Comparison of ENCODE assay signal across 8 cellular contexts in the genomic region with DNA sequence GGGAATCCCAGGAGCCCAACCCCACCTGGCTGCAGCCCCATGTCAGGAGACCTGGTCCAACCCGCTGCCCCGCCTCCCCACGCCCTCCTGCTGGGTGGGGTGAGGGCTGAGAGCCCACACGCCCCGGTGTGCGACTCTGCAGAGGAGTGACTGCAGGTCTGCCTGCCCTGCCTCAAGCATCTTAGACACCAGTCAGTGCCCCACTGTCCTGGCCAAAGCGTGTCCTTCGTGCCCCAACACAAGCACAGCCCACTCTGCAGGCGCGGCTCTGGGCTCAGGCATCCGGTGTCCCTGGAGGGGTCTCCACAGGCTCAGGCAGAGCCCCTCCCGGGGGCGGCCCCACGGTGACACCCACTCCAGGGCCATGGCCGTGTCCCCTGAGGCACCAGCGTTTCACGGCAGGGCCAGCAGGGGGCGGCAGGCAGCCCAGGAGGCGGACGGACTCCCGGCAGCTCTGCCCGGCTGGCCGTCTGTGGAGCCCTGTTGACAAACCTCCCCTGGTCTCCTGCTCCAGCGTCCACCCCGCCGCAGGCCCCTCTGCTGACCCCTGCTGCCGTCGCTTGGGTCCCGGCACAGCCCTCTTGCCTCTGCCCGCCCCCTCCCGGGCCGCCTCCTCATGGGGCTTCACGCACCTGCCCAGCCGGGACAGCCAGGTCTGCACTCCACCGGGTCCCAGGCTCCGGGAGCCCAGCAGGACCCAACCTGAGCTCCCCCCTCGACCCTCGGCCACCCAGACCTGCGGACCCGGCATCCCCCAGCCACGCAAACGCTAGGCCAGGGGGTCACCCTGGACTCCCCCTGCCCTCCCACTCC. TPM values are rescaled to one million over a fixed set of nuclear protein-coding genes. Genes with fewer than 3 reads are reported as not detected.
DNase-seq lines count a peak whose midpoint lies in the region; ATAC-seq and TF ChIP-seq lines count a peak whose summit lies in the region.

No MANE protein-coding gene starts in this region.

- TF ChIP-seq POLR2A in heart left ventricle (IDR thresholded peaks at IDR 0.05) = no peak

- H3K27me3 ChIP-seq in SK-N-SH (ENCODE audit: insufficient read depth) (peaks cover 17% of the 10 kb centered on the region; the same call in 1 of the 2 replicates), heart left ventricle (peaks cover 0 to 33% (median 16%) of the 10 kb centered on the region in 9 donors)

- intact Hi-C loops in heart left ventricle (cut with DNase I) = loop anchor here in 3 of 10 donors (10.0 kb wide), 2 partner anchors 104 to 114 kb away; partner anchors contain the start of gene UNKL (in 2 of the 3)

- no peaks in the 10 kb centered on the region for H3K4me1 ChIP-seq in HEK293 (ENCODE audit: control insufficient read depth, insufficient read depth, low read length)
- 0 out of 4 replicates have a peak, but pooled peaks cover 0 to 3% of the 10 kb centered on the region in 2 experiments for H3K4me1 ChIP-seq in SK-N-SH (ENCODE audit: control insufficient read depth in 1 of 2, insufficient read depth in 2 of 2, low read depth in 1 of 2, low read length in 1 of 2)
- H3K4me1 ChIP-seq in heart left ventricle = peaks cover 0 to 19% (median 7%) of the 10 kb centered on the region in 12 donors

- H3K27ac ChIP-seq in HEK293 (ENCODE audit: extremely low read depth, low read depth, low read length) (no peak overlapping the region), SK-N-SH (ENCODE audit: low read depth in 2 of 2, low read length in 1 of 2) (no peak overlapping the region), heart left ventricle (no peak overlapping the region)

- H3K9me2 ChIP-seq in SK-N-SH = no peaks in the 10 kb centered on the region

- H3K9me3 ChIP-seq in HEK293 (ENCODE audit: control insufficient read depth, insufficient read depth, low read depth, low read length) (no peaks in the 10 kb centered on the region), SK-N-SH (no peaks in the 10 kb centered on the region), heart left ventricle (no peaks in the 10 kb centered on the region)

- H3K4me2 ChIP-seq in SK-N-SH = peak overlapping the region; percentile 48; the same call in 1 of the 2 replicates

- H4K20me1 ChIP-seq in SK-N-SH (ENCODE audit: insufficient read depth) = no peaks in the 10 kb centered on the region

- POLR2A ChIA-PET in HEK293 (lab: Yijun Ruan, JAX) = interaction anchor here (1.0 kb wide), 1 partner anchor 8 kb away, joined by 3 read pairs; the partner anchor contains the start of gene UBE2I
- POLR2A ChIA-PET in SK-N-SH (lab: Yijun Ruan, JAX) = no interaction called here

- ATAC-seq in heart left ventricle (peak in 3 of 4 donors; percentile 72 to 80 (median 79)), HG02678 (IDR thresholded peaks at IDR 0.05; ENCODE audit: unreplicated experiment) (no peak)

- CTCF ChIA-PET in HEK293 (lab: Yijun Ruan, JAX) = interaction anchor here (0.5 to 3.3 kb wide), 11 partner anchors 10 to 1065 kb away, joined by 3 to 17 read pairs (median 4); no protein-coding TSS in a partner anchor
- CTCF ChIA-PET in SK-N-SH (lab: Yijun Ruan, JAX) = interaction anchor here (0.6 to 4.1 kb wide), 21 partner anchors 8 to 410 kb away, joined by 3 to 60 read pairs (median 4); partner anchors contain the start of gene UBE2I

- no peak for TF ChIP-seq EP300 in SK-N-SH (IDR thresholded peaks at IDR 0.05; ENCODE audit: borderline replicate concordance in 1 of 2, low read depth in 1 of 2, low read length in 1 of 2)

- 13% methylated on average over 3 of the region's 42 CpGs for WGBS in SK-N-SH (ENCODE audit: low lambda C conversion rate)
- 8 to 16% (median 12%) methylated on average over 21 to 42 of the region's 42 CpGs for WGBS in heart left ventricle, 4 donors

- TF ChIP-seq CTCF in HEK293 (tag by site-specific recombination; IDR thresholded peaks at IDR 0.05) (peak; percentile 88), SK-N-SH (IDR thresholded peaks at IDR 0.05) (peak; percentile 73), heart left ventricle (IDR thresholded peaks at IDR 0.05) (peak; percentile 65 to 92 (median 82))

- peak; percentile 42 for TF ChIP-seq RAD21 in SK-N-SH (IDR thresholded peaks at IDR 0.05; ENCODE audit: low read length)

- no peaks in the 10 kb centered on the region for H3K79me2 ChIP-seq in SK-N-SH (ENCODE audit: insufficient read depth)

- H3K36me3 ChIP-seq in HEK293 (ENCODE audit: control insufficient read depth in 2 of 2, insufficient read depth in 1 of 2, low read length in 2 of 2) (no peaks in the 10 kb centered on the region), SK-N-SH (replicated peaks in 1 of 2; ENCODE audit: control insufficient read depth in 1 of 2, insufficient read depth in 2 of 2, low read length in 1 of 2) (no peaks in the 10 kb centered on the region), heart left ventricle (no peaks in the 10 kb centered on the region)

- H3K9ac ChIP-seq in SK-N-SH = no peak overlapping the region

- peaks cover 7% of the 10 kb centered on the region for H3F3A ChIP-seq in SK-N-SH (replicated peaks; ENCODE audit: insufficient read depth)

- no peak overlapping the region for H2AFZ ChIP-seq in SK-N-SH (ENCODE audit: low read depth)

- no peak overlapping the region for H3K4me3 ChIP-seq in HEK293 (ENCODE audit: low read depth, low read length)
- H3K4me3 ChIP-seq in SK-N-SH (ENCODE audit: low read depth in 2 of 2, low read length in 1 of 2) = peak overlapping the region; percentile 23 to 45; a peak in 2 of 4 replicates
- peak overlapping the region in 4 of 12 donors; percentile 12 to 26 (median 18) for H3K4me3 ChIP-seq in heart left ventricle

- DNase-seq in Ammon's horn (ENCODE audit: low spot score) = peak; percentile 56
- peak; percentile 91 for DNase-seq in SK-N-SH
- DNase-seq in activated naive CD4-positive, alpha-beta T cell treated with anti-CD3 and anti-CD28 coated beads, Interleukin-2, amount 50 U/mL, for 16 hours = peak; percentile 75
- DNase-seq in heart left ventricle = peak; percentile 63 to 88 (median 68)
- DNase-seq in retina = peak; percentile 83
- no peak for DNase-seq in pons (ENCODE audit: low spot score)

TF ChIP-seq in HEK293, 187 proteins besides CTCF, POLR2A, EP300 and RAD21 (continues in another document):
- TF ChIP-seq EGR2 (tag by site-specific recombination; IDR thresholded peaks at IDR 0.05; ENCODE audit: low read depth) = peak; percentile 74
- TF ChIP-seq ZNF423 (tag by site-specific recombination; IDR thresholded peaks at IDR 0.05) = peak; percentile 82; the same call in 1 of the 2 replicates
- no peak for TF ChIP-seq TCF7L2 (IDR thresholded peaks at IDR 0.05; ENCODE audit: borderline replicate concordance, low read depth, low read length)
- peak; percentile 44; the same call in 1 of the 2 replicates for TF ChIP-seq ZSCAN30 (tag by site-specific recombination; IDR thresholded peaks at IDR 0.05)
- peak; percentile 86 for TF ChIP-seq ZFHX2 (tag by site-specific recombination; conservative IDR thresholded peaks at IDR 0.05)
- TF ChIP-seq GLIS1 (tag by site-specific recombination; IDR thresholded peaks at IDR 0.05) = peak; percentile 45
- TF ChIP-seq GLIS2 (tag by site-specific recombination; IDR thresholded peaks at IDR 0.05) = peak; percentile 85
- no peak for TF ChIP-seq KLF16 (tag by site-specific recombination; IDR thresholded peaks at IDR 0.05)
- TF ChIP-seq KLF1 (tag by site-specific recombination; IDR thresholded peaks at IDR 0.05) = peak; percentile 92

TF ChIP-seq in SK-N-SH, 30 proteins besides CTCF, POLR2A, EP300 and RAD21:
- TF ChIP-seq POLR2AphosphoS5 (IDR thresholded peaks at IDR 0.05; ENCODE audit: low read depth, low read length) = no peak
- no peak for TF ChIP-seq JUND (IDR thresholded peaks at IDR 0.05)
- peak; percentile 36; the same call in 1 of the 2 replicates for TF ChIP-seq SMC3 (IDR thresholded peaks at IDR 0.05; ENCODE audit: low read depth, low read length)
- TF ChIP-seq TEAD4 (IDR thresholded peaks at IDR 0.05; ENCODE audit: borderline replicate concordance, insufficient read depth) = no peak

RNA-seq across cellular contexts. Expression of gene UBE2I, which starts 8.6 kb away (rescaled TPM):
- polyA plus RNA-seq in SK-N-SH (2012; rRNA removed) (107 and 113 TPM in 2 replicates), heart left ventricle (10 to 100 TPM; 67.2 to 73.4 TPM)
- 126 and 141 TPM in 2 replicates for polyA plus RNA-seq in SK-N-SH (2012; cell fraction: cytosol; rRNA removed)
- 116 and 131 TPM in 2 replicates for polyA plus RNA-seq in SK-N-SH (2012; cell fraction: nucleus; rRNA removed)
- total RNA-seq in heart left ventricle = 100 to 1,000 TPM in 2 of 9 donors, 10 to 100 TPM in 7; 59.3 to 105 (median 85.9) TPM

RNA-seq across cellular contexts. Expression of gene BAIAP3, which starts 32.6 kb away (rescaled TPM):
- polyA plus RNA-seq in SK-N-SH (2012; rRNA removed) (1.1 and 2.0 TPM in 2 replicates), heart left ventricle (1 to 10 TPM; 1.7 to 2.6 TPM)
- 0.13 and 0.58 TPM in 2 replicates for polyA plus RNA-seq in SK-N-SH (2012; cell fraction: cytosol; rRNA removed)
- polyA plus RNA-seq in SK-N-SH (2012; cell fraction: nucleus; rRNA removed) = 8.2 and 12.4 TPM in 2 replicates
- 1 to 10 TPM in 8 of 9 donors, under 1 TPM in 1; 0.88 to 4.0 (median 2.6) TPM for total RNA-seq in heart left ventricle

RNA-seq across cellular contexts. Expression of gene TPSD1, which starts 45.0 kb away (rescaled TPM):
- polyA plus RNA-seq in SK-N-SH (2012; rRNA removed) (not detected in 2 replicates), heart left ventricle (under 1 TPM in 1 of 2 donors, not detected in 1; 0.17 TPM)
- not detected in 2 replicates for polyA plus RNA-seq in SK-N-SH (2012; cell fraction: cytosol; rRNA removed)
- not detected in 2 replicates for polyA plus RNA-seq in SK-N-SH (2012; cell fraction: nucleus; rRNA removed)
- total RNA-seq in heart left ventricle = under 1 TPM in 1 of 9 donors, not detected in 8; 0.38 TPM

RNA-seq across cellular contexts. Expression of gene TSR3, which starts 50.8 kb away (rescaled TPM):
- polyA plus RNA-seq in SK-N-SH (2012; rRNA removed) = 67.6 and 87.3 TPM in 2 replicates
- 57.7 and 71.3 TPM in 2 replicates for polyA plus RNA-seq in SK-N-SH (2012; cell fraction: cytosol; rRNA removed)
- polyA plus RNA-seq in SK-N-SH (2012; cell fraction: nucleus; rRNA removed) = 44.6 and 53.0 TPM in 2 replicates
- 100 to 1,000 TPM in 1 of 9 donors, 10 to 100 TPM in 8; 46.3 to 108 (median 58.9) TPM for total RNA-seq in heart left ventricle
- polyA plus RNA-seq in heart left ventricle = 10 to 100 TPM; 60.0 to 75.4 TPM

RNA-seq across cellular contexts. Expression of gene GNPTG, which starts 50.9 kb away (rescaled TPM):
- polyA plus RNA-seq in SK-N-SH (2012; rRNA removed) (113 and 114 TPM in 2 replicates), heart left ventricle (10 to 100 TPM; 31.9 to 45.0 TPM)
- 53.9 and 77.4 TPM in 2 replicates for polyA plus RNA-seq in SK-N-SH (2012; cell fraction: cytosol; rRNA removed)
- polyA plus RNA-seq in SK-N-SH (2012; cell fraction: nucleus; rRNA removed) = 170 and 246 TPM in 2 replicates
- total RNA-seq in heart left ventricle = 10 to 100 TPM; 25.4 to 54.2 (median 31.0) TPM
